ENCODE assay signal across 2 cellular contexts in the genomic region with DNA sequence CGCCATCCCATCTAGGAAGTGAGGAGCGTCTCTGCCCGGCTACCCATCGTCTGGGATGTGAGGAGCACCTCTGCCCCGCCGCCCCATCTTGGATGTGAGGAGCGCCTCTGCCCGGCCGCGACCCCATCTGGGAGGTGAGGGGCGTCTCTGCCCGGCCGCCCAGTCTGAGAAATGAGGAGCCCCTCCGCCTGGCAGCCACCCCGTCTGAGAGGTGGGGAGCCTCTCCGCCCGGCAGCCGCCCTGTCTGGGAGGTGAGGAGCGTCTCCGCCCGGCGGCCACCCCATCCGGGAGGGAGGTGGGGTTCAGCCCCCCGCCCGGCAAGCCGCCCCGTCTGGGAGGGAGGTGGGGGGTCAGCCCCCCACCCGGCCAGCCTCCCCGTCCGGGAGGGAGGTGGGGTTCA. TPM values are rescaled to one million over a fixed set of nuclear protein-coding genes. Genes with fewer than 3 reads are reported as not detected.
"Had no signal": no experiment of that assay in that cellular context is flagged by ENCODE, and none has a peak within 500 bp of the region (broad histone marks: within the 10 kb centered on the region; RNA-seq: fewer than 3 reads in every experiment).

No MANE protein-coding gene starts in this region.

RNA-seq across cellular contexts. Expression of gene NIPAL4, which starts 40.5 kb away (rescaled TPM):
- total RNA-seq: activated CD8-positive, alpha-beta T cell treated with anti-CD3 and anti-CD28 coated beads, Interleukin-2, amount 10 ng/mL, durations not matched to agents 7 days and 5 days; WTC11 had no signal
